ENCODE assay signal across 1 cellular context in the genomic region with DNA sequence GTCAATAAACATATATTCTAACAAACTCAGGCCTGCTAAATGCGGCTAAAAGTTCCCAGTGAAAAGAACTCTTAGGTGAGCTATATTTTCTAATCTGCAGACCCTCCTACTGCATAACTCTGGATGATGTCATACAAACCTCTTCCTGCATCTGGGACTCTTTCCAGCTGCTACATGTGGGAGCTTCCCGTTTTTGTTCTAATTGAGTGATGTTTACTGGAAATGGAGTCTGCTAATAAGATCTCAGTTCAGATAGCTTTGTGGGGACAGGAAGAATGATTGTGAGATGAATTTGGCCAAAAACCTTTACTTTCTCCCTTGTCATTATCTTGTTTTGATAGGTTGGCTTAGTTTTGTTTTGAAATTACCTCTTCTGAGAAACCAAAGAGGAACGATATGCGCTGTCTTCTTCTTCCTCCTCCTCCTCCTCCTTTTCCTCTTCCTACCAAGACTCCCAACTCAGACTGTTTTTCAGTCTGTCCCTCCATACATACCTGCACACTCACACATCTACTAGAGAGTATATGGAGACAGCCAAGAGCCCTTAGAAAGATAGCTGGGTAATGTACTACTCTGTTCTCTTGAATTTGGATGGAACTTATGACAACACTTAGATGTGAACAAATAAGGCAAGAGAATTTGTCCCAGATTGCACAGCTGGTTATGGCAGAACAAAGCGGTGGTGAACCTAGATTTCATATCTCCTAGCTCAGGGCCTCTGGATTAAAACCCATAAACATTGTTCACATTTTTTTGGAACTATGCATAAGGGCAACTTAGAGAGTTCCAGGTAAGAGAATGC.
A peak's percentile ranks its signal among the peaks of the same experiment; 100 is the strongest.
TF ChIP-seq lines count a peak whose summit lies in the region.

No MANE protein-coding gene starts in this region.

TF ChIP-seq in HEK293, 187 proteins besides CTCF, POLR2A, EP300 and RAD21 (continued from another document):
- TF ChIP-seq OSR2 (tag by site-specific recombination; IDR thresholded peaks at IDR 0.05): 0 out of 2 replicates have a peak, but pooled peaks have one; percentile 31
- peak; percentile 66 for TF ChIP-seq SP7 (tag by site-specific recombination; IDR thresholded peaks at IDR 0.05)
- TF ChIP-seq GLI2 (tag by site-specific recombination; IDR thresholded peaks at IDR 0.05; ENCODE audit: borderline replicate concordance, low read depth): no peak
- TF ChIP-seq, protein P1, sequence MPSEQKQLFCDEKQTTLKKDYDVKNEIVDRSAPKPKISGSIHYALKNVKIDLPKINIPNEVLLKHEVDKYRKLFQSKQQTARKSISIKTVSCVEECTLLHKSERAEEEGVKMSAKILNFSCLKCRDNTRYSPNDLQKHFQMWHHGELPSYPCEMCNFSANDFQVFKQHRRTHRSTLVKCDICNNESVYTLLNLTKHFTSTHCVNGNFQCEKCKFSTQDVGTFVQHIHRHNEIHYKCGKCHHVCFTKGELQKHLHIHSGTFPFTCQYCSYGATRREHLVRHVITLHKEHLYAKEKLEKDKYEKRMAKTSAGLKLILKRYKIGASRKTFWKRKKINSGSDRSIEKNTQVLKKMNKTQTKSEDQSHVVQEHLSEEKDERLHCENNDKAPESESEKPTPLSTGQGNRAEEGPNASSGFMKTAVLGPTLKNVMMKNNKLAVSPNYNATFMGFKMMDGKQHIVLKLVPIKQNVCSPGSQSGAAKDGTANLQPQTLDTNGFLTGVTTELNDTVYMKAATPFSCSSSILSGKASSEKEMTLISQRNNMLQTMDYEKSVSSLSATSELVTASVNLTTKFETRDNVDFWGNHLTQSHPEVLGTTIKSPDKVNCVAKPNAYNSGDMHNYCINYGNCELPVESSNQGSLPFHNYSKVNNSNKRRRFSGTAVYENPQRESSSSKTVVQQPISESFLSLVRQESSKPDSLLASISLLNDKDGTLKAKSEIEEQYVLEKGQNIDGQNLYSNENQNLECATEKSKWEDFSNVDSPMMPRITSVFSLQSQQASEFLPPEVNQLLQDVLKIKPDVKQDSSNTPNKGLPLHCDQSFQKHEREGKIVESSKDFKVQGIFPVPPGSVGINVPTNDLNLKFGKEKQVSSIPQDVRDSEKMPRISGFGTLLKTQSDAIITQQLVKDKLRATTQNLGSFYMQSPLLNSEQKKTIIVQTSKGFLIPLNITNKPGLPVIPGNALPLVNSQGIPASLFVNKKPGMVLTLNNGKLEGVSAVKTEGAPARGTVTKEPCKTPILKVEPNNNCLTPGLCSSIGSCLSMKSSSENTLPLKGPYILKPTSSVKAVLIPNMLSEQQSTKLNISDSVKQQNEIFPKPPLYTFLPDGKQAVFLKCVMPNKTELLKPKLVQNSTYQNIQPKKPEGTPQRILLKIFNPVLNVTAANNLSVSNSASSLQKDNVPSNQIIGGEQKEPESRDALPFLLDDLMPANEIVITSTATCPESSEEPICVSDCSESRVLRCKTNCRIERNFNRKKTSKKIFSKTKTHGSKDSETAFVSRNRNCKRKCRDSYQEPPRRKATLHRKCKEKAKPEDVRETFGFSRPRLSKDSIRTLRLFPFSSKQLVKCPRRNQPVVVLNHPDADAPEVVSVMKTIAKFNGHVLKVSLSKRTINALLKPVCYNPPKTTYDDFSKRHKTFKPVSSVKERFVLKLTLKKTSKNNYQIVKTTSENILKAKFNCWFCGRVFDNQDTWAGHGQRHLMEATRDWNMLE (tag by site-specific recombination; conservative IDR thresholded peaks at IDR 0.05; ENCODE audit: low read depth): peak; percentile 41; the same call in 1 of the 2 replicates
- 0 out of 2 replicates have a peak, but pooled peaks have one; percentile 18 for TF ChIP-seq ZFHX2 (tag by site-specific recombination; conservative IDR thresholded peaks at IDR 0.05)
- no peak for TF ChIP-seq ZFP41 (tag by site-specific recombination; IDR thresholded peaks at IDR 0.05; ENCODE audit: borderline replicate concordance)
- TF ChIP-seq, protein P2, sequence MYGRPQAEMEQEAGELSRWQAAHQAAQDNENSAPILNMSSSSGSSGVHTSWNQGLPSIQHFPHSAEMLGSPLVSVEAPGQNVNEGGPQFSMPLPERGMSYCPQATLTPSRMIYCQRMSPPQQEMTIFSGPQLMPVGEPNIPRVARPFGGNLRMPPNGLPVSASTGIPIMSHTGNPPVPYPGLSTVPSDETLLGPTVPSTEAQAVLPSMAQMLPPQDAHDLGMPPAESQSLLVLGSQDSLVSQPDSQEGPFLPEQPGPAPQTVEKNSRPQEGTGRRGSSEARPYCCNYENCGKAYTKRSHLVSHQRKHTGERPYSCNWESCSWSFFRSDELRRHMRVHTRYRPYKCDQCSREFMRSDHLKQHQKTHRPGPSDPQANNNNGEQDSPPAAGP (tag by site-specific recombination; IDR thresholded peaks at IDR 0.05): no peak
- TF ChIP-seq IKZF3 (tag by site-specific recombination; IDR thresholded peaks at IDR 0.05): peak; percentile 81
- no peak for TF ChIP-seq ZNF174 (tag by site-specific recombination; IDR thresholded peaks at IDR 0.05)
